In the genomic region with DNA sequence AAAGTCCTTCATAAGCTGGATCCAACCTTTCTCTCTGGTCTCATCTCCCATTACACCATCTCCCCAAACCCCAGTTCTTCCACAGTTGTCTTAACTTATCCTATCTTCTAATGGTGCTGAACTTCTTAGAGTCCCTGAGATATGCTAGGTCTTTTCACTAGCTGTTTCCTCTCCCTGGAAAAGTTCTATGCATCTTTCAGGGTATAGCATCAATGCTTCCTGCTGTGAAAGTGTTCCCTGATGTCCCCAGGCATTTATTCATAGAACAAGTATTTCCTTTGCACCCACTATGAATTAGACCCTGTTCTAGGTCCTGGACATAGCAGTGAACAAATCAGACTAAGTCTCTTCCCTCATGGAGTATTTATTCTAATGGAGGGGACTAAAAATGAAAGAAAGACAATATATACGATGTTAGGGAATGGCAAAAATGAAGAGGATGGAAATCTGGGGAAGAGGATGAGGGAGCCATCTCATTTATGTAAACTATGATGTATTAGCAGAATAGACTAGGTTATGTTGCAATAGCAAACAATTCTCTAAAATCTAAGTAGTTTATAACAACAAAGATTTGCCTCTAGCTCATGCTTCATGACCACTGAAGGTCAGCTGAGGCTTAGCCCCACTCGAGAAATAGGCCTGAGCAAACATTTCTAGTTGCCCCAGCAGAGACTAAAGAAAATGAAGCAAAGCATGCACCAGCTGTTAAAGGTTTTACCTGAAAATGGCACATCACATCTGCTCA, we compare ENCODE assay signal across 17 cellular contexts.
DNase-seq lines count a peak whose midpoint lies in the region; ATAC-seq and TF ChIP-seq lines count a peak whose summit lies in the region.
"Had no signal": no experiment of that assay in that cellular context is flagged by ENCODE, and none has a peak within 500 bp of the region (broad histone marks: within the 10 kb centered on the region; RNA-seq: fewer than 3 reads in every experiment).

No MANE protein-coding gene starts in this region.

- H4K8ac ChIP-seq in IMR-90 (ENCODE audit: low read depth in 2 of 2, low read length in 2 of 2) = peak overlapping the region in 1 of 2 experiments; percentile 17; a peak in 1 of 4 replicates

- H3K56ac ChIP-seq in IMR-90 (ENCODE audit: extremely low read depth, insufficient read depth, low read length) = no peak overlapping the region

- H3K4me1 ChIP-seq in DND-41 (ENCODE audit: insufficient read depth, low read length) (peaks cover 26% of the 10 kb centered on the region), IMR-90 (ENCODE audit: control insufficient read depth, insufficient read depth, low read length) (peaks cover 20% of the 10 kb centered on the region), esophagus muscularis mucosa (no peaks in the 10 kb centered on the region)
- H3K4me1 ChIP-seq: Caco-2 had no signal

- H4K20me1 ChIP-seq in DND-41 (ENCODE audit: insufficient read depth, low read length) (no peaks in the 10 kb centered on the region), IMR-90 (ENCODE audit: insufficient read depth, low read length) (no peaks in the 10 kb centered on the region)
- H4K20me1 ChIP-seq: BLaER1 had no signal

- H2AFZ ChIP-seq in DND-41 (ENCODE audit: low read depth, low read length) = 0 out of 2 replicates have a peak overlapping the region, but pooled peaks have one; percentile 29
- H2AFZ ChIP-seq in IMR-90 (replicated peaks; ENCODE audit: low read length, poor library complexity) = no peak overlapping the region

- in situ Hi-C loops in IMR-90 (cut with MboI; ENCODE audit: low sequenced_read_pairs) = no loop called here

- no peak overlapping the region for H3K4me3 ChIP-seq in DND-41 (ENCODE audit: low read depth in 1 of 2, low read length in 2 of 2)
- H3K4me3 ChIP-seq in IMR-90 (ENCODE audit: insufficient read depth, low read depth, low read length) = no peak overlapping the region
- no peak overlapping the region for H3K4me3 ChIP-seq in esophagus muscularis mucosa
- H3K4me3 ChIP-seq: BLaER1 had no signal

- POLR2A ChIA-PET in IMR-90 (lab: Charles Lee; ENCODE audit: unreplicated experiment) = no interaction called here

- no peak overlapping the region for H3K27ac ChIP-seq in DND-41 (ENCODE audit: low read length)
- H3K27ac ChIP-seq in IMR-90 (ENCODE audit: insufficient read depth, low read length) = peak overlapping the region; percentile 35; the same call in 1 of the 2 replicates
- H3K27ac ChIP-seq in esophagus muscularis mucosa (replicated peaks in 1 of 4) = no peak overlapping the region
- H3K27ac ChIP-seq: 22Rv1, BLaER1 had no signal

- no TSS peak for BruUV-seq in IMR-90 (replicated peaks; lab: Mats Ljungman, UMichigan)

- no peak for TF ChIP-seq POLR2A in IMR-90 (IDR thresholded peaks at IDR 0.05; ENCODE audit: low read depth, low read length)
- no peak for TF ChIP-seq POLR2A in esophagus muscularis mucosa (IDR thresholded peaks at IDR 0.05; ENCODE audit: low read depth)

- peak overlapping the region; percentile 60; the same call in 1 of the 2 replicates for H2AK5ac ChIP-seq in IMR-90 (ENCODE audit: low read depth, low read length)

- peak overlapping the region; percentile 67; the same call in 1 of the 2 replicates for H3K4ac ChIP-seq in IMR-90 (ENCODE audit: low read depth, low read length)

- no peaks in the 10 kb centered on the region for H3K36me3 ChIP-seq in DND-41 (ENCODE audit: insufficient read depth, low read length)
- H3K36me3 ChIP-seq in IMR-90 (ENCODE audit: control insufficient read depth, insufficient read depth, low read length) = no peaks in the 10 kb centered on the region
- H3K36me3 ChIP-seq in esophagus muscularis mucosa = no peaks in the 10 kb centered on the region
- H3K36me3 ChIP-seq: BLaER1 had no signal

- peak overlapping the region; percentile 91 for H4K5ac ChIP-seq in IMR-90 (ENCODE audit: low read depth, low read length)

- dilution Hi-C loops in IMR-90 (cut with HindIII; ENCODE audit: low sequenced_read_pairs, unreplicated experiment) = no loop called here

- no peak overlapping the region for H2AK9ac ChIP-seq in IMR-90 (replicated peaks; ENCODE audit: low read depth, low read length, poor library complexity)

- H3K9me3 ChIP-seq in DND-41 (ENCODE audit: insufficient read depth, low read length, severe bottlenecking) (no peaks in the 10 kb centered on the region), IMR-90 (ENCODE audit: control insufficient read depth, insufficient read depth, low read length) (no peaks in the 10 kb centered on the region), esophagus muscularis mucosa (no peaks in the 10 kb centered on the region)
- H3K9me3 ChIP-seq: BLaER1, Caco-2 had no signal

- ATAC-seq in DND-41 (ENCODE audit: insufficient read depth, low read depth) (no peak), IMR-90 (ENCODE audit: low read depth) (peak; percentile 31), GM21825 (IDR thresholded peaks at IDR 0.05; ENCODE audit: unreplicated experiment) (no peak)
- no peak for ATAC-seq in stimulated activated naive CD8-positive, alpha-beta T cell treated with anti-CD3 and anti-CD28 coated beads, Interleukin-15, Interleukin-2, amounts not matched to agents 100 U/mL and 50 U/mL, for 24 hours
- ATAC-seq: HCT116, HepG2 had no signal

- peak overlapping the region; percentile 56 for H4K91ac ChIP-seq in IMR-90 (ENCODE audit: insufficient read depth, low read depth, low read length)

- 63% methylated on average over 1 of the region's 2 CpGs; no CpG with 5 or more reads in 1 of the 2 experiments for WGBS in IMR-90 (ENCODE audit: extremely low coverage in 2 of 2, insufficient read length in 1 of 2), 2 experiments
- 76% methylated on average over 2 of the region's 2 CpGs for WGBS in esophagus muscularis mucosa

- no peaks in the 10 kb centered on the region for H3K79me1 ChIP-seq in IMR-90 (ENCODE audit: low read depth in 1 of 2, low read length in 2 of 2)

- no peak for TF ChIP-seq EP300 in esophagus muscularis mucosa (IDR thresholded peaks at IDR 0.05)

- H2BK20ac ChIP-seq in IMR-90 (ENCODE audit: low read depth, low read length) = peak overlapping the region; percentile 48; the same call in 1 of the 2 replicates

- peak overlapping the region; percentile 50; the same call in 1 of the 2 replicates for H2BK120ac ChIP-seq in IMR-90 (ENCODE audit: low read depth, low read length)

- H3K9me1 ChIP-seq in IMR-90 (ENCODE audit: insufficient read depth, low read length) = peaks cover 6% of the 10 kb centered on the region

- no peak for TF ChIP-seq RAD21 in IMR-90 (IDR thresholded peaks at IDR 0.05; ENCODE audit: low read length)

- DNase-seq in DND-41 = no peak
- DNase-seq in IMR-90 = peak; percentile 50
- peak; percentile 55 for DNase-seq in esophagus muscularis mucosa (ENCODE audit: extremely low spot score)
- DNase-seq in renal cortical epithelial cell (ENCODE audit: low read depth) = peak; percentile 7
- no peak for DNase-seq in stimulated activated naive CD8-positive, alpha-beta T cell treated with anti-CD3 and anti-CD28 coated beads, Interleukin-15, Interleukin-2, amounts not matched to agents 100 U/mL and 50 U/mL, for 24 hours
- DNase-seq in SKM-1 (lab: John Stamatoyannopoulos, UW; ENCODE audit: unreplicated experiment) = no peak
- DNase-seq in D341Med (ENCODE audit: low spot score) = no peak
- DNase-seq: AML-193; Caco-2; CD8-positive, alpha-beta memory T cell; DMS53; GDM1 had no signal

- peak overlapping the region; percentile 67; the same call in 2 of the 3 replicates for H2BK15ac ChIP-seq in IMR-90 (ENCODE audit: low read depth, low read length)

- H3K23ac ChIP-seq in IMR-90 (ENCODE audit: low read depth, low read length) = 0 out of 2 replicates have a peak overlapping the region, but pooled peaks have one; percentile 3

- H3K79me2 ChIP-seq in DND-41 (ENCODE audit: insufficient read depth, low read length) = no peaks in the 10 kb centered on the region

- H3K18ac ChIP-seq in IMR-90 (ENCODE audit: low read depth, low read length) = peak overlapping the region; percentile 88

- H3K9ac ChIP-seq in DND-41 (ENCODE audit: low read depth, low read length) (no peak overlapping the region), IMR-90 (ENCODE audit: low read depth, low read length) (no peak overlapping the region)
- H3K9ac ChIP-seq: BLaER1 had no signal

- H3K14ac ChIP-seq in IMR-90 (replicated peaks; ENCODE audit: low read depth, low read length) = no peak overlapping the region

- CTCF ChIA-PET in IMR-90 (lab: Yijun Ruan, JAX) = no interaction called here

- H3K27me3 ChIP-seq in DND-41 (ENCODE audit: insufficient read depth, low read length, poor library complexity) (no peaks in the 10 kb centered on the region), IMR-90 (ENCODE audit: control insufficient read depth, insufficient read depth, low read length) (no peaks in the 10 kb centered on the region), esophagus muscularis mucosa (peaks cover 0 to 4% (median 0%) of the 10 kb centered on the region in 4 donors)
- H3K27me3 ChIP-seq: BLaER1 had no signal

- no peak for TF ChIP-seq CTCF in DND-41 (IDR thresholded peaks at IDR 0.05; ENCODE audit: borderline replicate concordance, extremely low read depth, low read length, poor library complexity, severe bottlenecking)
- no peak for TF ChIP-seq CTCF in IMR-90 (conservative IDR thresholded peaks at IDR 0.05; ENCODE audit: low read depth, low read length)
- no peak for TF ChIP-seq CTCF in esophagus muscularis mucosa (IDR thresholded peaks at IDR 0.05)

- H2BK5ac ChIP-seq in IMR-90 (ENCODE audit: low read depth, low read length, poor library complexity, severe bottlenecking) = peak overlapping the region; percentile 35

- H3K4me2 ChIP-seq in DND-41 (ENCODE audit: insufficient read depth, low read length) (no peak overlapping the region), IMR-90 (ENCODE audit: low read depth, low read length) (peak overlapping the region; percentile 25; the same call in 1 of the 2 replicates)
- H3K4me2 ChIP-seq: BLaER1 had no signal

- intact Hi-C loops in IMR-90 (cut with micrococcal nuclease) = loop anchor here (10.0 kb wide), 1 partner anchor 341 kb away; no protein-coding TSS in a partner anchor
- intact Hi-C loops in esophagus muscularis mucosa (cut with DNase I) = no loop called here

TF ChIP-seq in IMR-90, 13 proteins besides CTCF, POLR2A, EP300 and RAD21 (continues in another document):
- TF ChIP-seq, protein P1, sequence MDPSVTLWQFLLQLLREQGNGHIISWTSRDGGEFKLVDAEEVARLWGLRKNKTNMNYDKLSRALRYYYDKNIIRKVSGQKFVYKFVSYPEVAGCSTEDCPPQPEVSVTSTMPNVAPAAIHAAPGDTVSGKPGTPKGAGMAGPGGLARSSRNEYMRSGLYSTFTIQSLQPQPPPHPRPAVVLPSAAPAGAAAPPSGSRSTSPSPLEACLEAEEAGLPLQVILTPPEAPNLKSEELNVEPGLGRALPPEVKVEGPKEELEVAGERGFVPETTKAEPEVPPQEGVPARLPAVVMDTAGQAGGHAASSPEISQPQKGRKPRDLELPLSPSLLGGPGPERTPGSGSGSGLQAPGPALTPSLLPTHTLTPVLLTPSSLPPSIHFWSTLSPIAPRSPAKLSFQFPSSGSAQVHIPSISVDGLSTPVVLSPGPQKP (IDR thresholded peaks at IDR 0.05; ENCODE audit: borderline replicate concordance, low read depth, low read length) = no peak
- TF ChIP-seq CEBPB (IDR thresholded peaks at IDR 0.05; ENCODE audit: low read depth, low read length) = peak; percentile 83
- TF ChIP-seq FOS (IDR thresholded peaks at IDR 0.05; ENCODE audit: low read depth, low read length) = no peak
- TF ChIP-seq NFE2L2 (IDR thresholded peaks at IDR 0.05; ENCODE audit: low read depth, low read length) = no peak

Comparison
In these comparisons a context has a peak if more than half of its experiments do, and no peak if none do; other contexts are left out.
1. DNase-seq: peak in IMR-90 (single experiment), esophagus muscularis mucosa (single experiment) and renal cortical epithelial cell (single experiment); none in DND-41 (single experiment), stimulated activated naive CD8-positive, alpha-beta T cell treated with anti-CD3 and anti-CD28 coated beads, Interleukin-15, Interleukin-2, amounts not matched to agents 100 U/mL and 50 U/mL, for 24 hours (single experiment), SKM-1 (single experiment) and D341Med (single experiment).